Comparison of ENCODE assay signal across 16 cellular contexts in the genomic region with DNA sequence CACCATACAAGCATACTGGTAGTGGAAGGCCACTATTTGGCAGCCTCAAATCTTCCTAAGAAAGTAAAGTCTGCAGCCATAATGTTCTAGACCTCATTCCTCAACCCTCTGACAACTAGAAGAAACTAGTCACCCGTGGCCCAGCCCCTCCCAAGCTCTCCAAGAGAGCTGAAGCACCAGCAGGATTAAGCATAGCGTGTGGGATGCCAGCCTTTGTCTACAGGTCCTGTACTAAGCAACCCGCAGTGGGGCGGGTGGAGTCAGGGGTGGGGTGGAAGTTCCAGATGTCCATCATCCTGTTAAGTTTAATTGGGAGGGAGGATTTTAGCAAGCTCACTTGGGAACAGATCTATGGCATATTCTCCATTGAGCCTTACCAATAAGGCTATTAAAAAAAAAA. TPM values are rescaled to one million over a fixed set of nuclear protein-coding genes. Genes with fewer than 3 reads are reported as not detected.
DNase-seq lines count a peak whose midpoint lies in the region; ATAC-seq and TF ChIP-seq lines count a peak whose summit lies in the region.
"Had no signal": no experiment of that assay in that cellular context is flagged by ENCODE, and none has a peak within 500 bp of the region (broad histone marks: within the 10 kb centered on the region; RNA-seq: fewer than 3 reads in every experiment).

No MANE protein-coding gene starts in this region.

- intact Hi-C loops in activated naive CD4-positive, alpha-beta T cell treated with anti-CD3 and anti-CD28 coated beads for 36 hours (cut with micrococcal nuclease): no loop called here

- H3K36me3 ChIP-seq in upper lobe of left lung: peaks cover 0 to 15% (median 8%) of the 10 kb centered on the region in 4 donors

- WGBS in upper lobe of left lung, 2 donors: 27 to 52% methylated on average over 4 of the region's 4 CpGs

- TF ChIP-seq EP300 in upper lobe of left lung (IDR thresholded peaks at IDR 0.05): no peak

- H3K9me3 ChIP-seq in upper lobe of left lung: no peaks in the 10 kb centered on the region
- H3K9me3 ChIP-seq: gastroesophageal sphincter, SJCRH30, vagina had no signal

- DNase-seq in activated naive CD4-positive, alpha-beta T cell treated with anti-CD3 and anti-CD28 coated beads for 36 hours: no peak
- DNase-seq in memory B cell (ENCODE audit: low spot score in 2 of 2): no peak
- peak in 1 of 2 donors; percentile 63 for DNase-seq in upper lobe of left lung
- no peak for DNase-seq in NCI-H1417 treated with DMSO at 0.1 percent for 48 hours (lab: John Stamatoyannopoulos, UW)
- no peak for DNase-seq in SKM-1 treated with dmso at 0.1 percent for 144 hours (lab: John Stamatoyannopoulos, UW; ENCODE audit: unreplicated experiment)
- DNase-seq in endothelial cell (ENCODE audit: low spot score): no peak
- DNase-seq: ACHN; endodermal cell; NCI-H2171; stimulated activated CD4-positive, alpha-beta T cell treated with anti-CD3 and anti-CD28 coated beads, Interleukin-1b, Interleukin-23, amount 100 ng/mL, for 48 hours; stimulated activated CD8-positive, alpha-beta memory T cell treated with anti-CD3 and anti-CD28 coated beads, Interleukin-4, amount 100 ng/mL, for 48 hours had no signal

- peak overlapping the region in 3 of 4 donors; percentile 36 to 72 (median 53) for H3K27ac ChIP-seq in upper lobe of left lung
- H3K27ac ChIP-seq: gastroesophageal sphincter, vagina had no signal

- TF ChIP-seq POLR2A in upper lobe of left lung (IDR thresholded peaks at IDR 0.05): no peak

- H3K27ac Mint-ChIP-seq in activated naive CD4-positive, alpha-beta T cell treated with anti-CD3 and anti-CD28 coated beads, Interleukin-2, amount 50 U/mL, for 24 hours: peak overlapping the region; percentile 53
- H3K27ac Mint-ChIP-seq in activated naive CD4-positive, alpha-beta T cell treated with anti-CD3 and anti-CD28 coated beads for 36 hours: no peak overlapping the region
- peak overlapping the region in 4 of 5 experiments; percentile 10 to 79 (median 66) for H3K27ac Mint-ChIP-seq in brain
- peak overlapping the region; percentile 17 for H3K27ac Mint-ChIP-seq in memory B cell
- H3K27ac Mint-ChIP-seq in endothelial cell (ENCODE audit: unreplicated experiment): no peak overlapping the region
- H3K27ac Mint-ChIP-seq: endodermal cell had no signal

- peaks cover 4% of the 10 kb centered on the region for H3K36me3 Mint-ChIP-seq in activated naive CD4-positive, alpha-beta T cell treated with anti-CD3 and anti-CD28 coated beads, Interleukin-2, amount 50 U/mL, for 24 hours
- peaks cover 9% of the 10 kb centered on the region for H3K36me3 Mint-ChIP-seq in activated naive CD4-positive, alpha-beta T cell treated with anti-CD3 and anti-CD28 coated beads for 36 hours (ENCODE audit: low read depth)
- H3K36me3 Mint-ChIP-seq in brain: peaks cover 25% of the 10 kb centered on the region
- H3K36me3 Mint-ChIP-seq in memory B cell: peaks cover 3% of the 10 kb centered on the region
- no peaks in the 10 kb centered on the region for H3K36me3 Mint-ChIP-seq in endothelial cell (ENCODE audit: low read depth, unreplicated experiment)

- peaks cover 47% of the 10 kb centered on the region for H3K4me1 Mint-ChIP-seq in activated naive CD4-positive, alpha-beta T cell treated with anti-CD3 and anti-CD28 coated beads, Interleukin-2, amount 50 U/mL, for 24 hours
- H3K4me1 Mint-ChIP-seq in activated naive CD4-positive, alpha-beta T cell treated with anti-CD3 and anti-CD28 coated beads for 36 hours (ENCODE audit: low read depth): peaks cover 51% of the 10 kb centered on the region
- H3K4me1 Mint-ChIP-seq in brain: peaks cover 50% of the 10 kb centered on the region
- H3K4me1 Mint-ChIP-seq in memory B cell: peaks cover 4% of the 10 kb centered on the region
- peaks cover 4% of the 10 kb centered on the region for H3K4me1 Mint-ChIP-seq in endothelial cell (ENCODE audit: unreplicated experiment)

- CTCF ChIA-PET in activated naive CD4-positive, alpha-beta T cell treated with anti-CD3 and anti-CD28 coated beads for 36 hours (lab: Charles Lee): interaction anchor here (0.6 to 1.5 kb wide), 2 partner anchors 10 to 160 kb away, joined by 3 to 4 read pairs; no protein-coding TSS in a partner anchor

- no peaks in the 10 kb centered on the region for H3K27me3 Mint-ChIP-seq in activated naive CD4-positive, alpha-beta T cell treated with anti-CD3 and anti-CD28 coated beads, Interleukin-2, amount 50 U/mL, for 24 hours
- no peaks in the 10 kb centered on the region for H3K27me3 Mint-ChIP-seq in activated naive CD4-positive, alpha-beta T cell treated with anti-CD3 and anti-CD28 coated beads for 36 hours (ENCODE audit: low read depth)
- H3K27me3 Mint-ChIP-seq in brain (no peaks in the 10 kb centered on the region), memory B cell (no peaks in the 10 kb centered on the region), endothelial cell (ENCODE audit: unreplicated experiment) (no peaks in the 10 kb centered on the region)

- no peak for ATAC-seq in memory B cell (ENCODE audit: low read depth)
- peak in 1 of 2 donors; percentile 58 for ATAC-seq in upper lobe of left lung (ENCODE audit: low FRiP score in 2 of 2)
- ATAC-seq: gastroesophageal sphincter had no signal

- H3K4me3 ChIP-seq in upper lobe of left lung: no peak overlapping the region
- H3K4me3 ChIP-seq: gastroesophageal sphincter, SJCRH30, vagina had no signal

- H3K27me3 ChIP-seq in upper lobe of left lung: no peaks in the 10 kb centered on the region
- H3K27me3 ChIP-seq: gastroesophageal sphincter, SJCRH30, vagina had no signal

- TF ChIP-seq CTCF in brain (conservative IDR thresholded peaks at IDR 0.05) (no peak), upper lobe of left lung (IDR thresholded peaks at IDR 0.05) (no peak), endothelial cell (IDR thresholded peaks at IDR 0.05; ENCODE audit: unreplicated experiment) (no peak)

- no peaks in the 10 kb centered on the region for H3K9me3 Mint-ChIP-seq in activated naive CD4-positive, alpha-beta T cell treated with anti-CD3 and anti-CD28 coated beads, Interleukin-2, amount 50 U/mL, for 24 hours
- no peaks in the 10 kb centered on the region for H3K9me3 Mint-ChIP-seq in activated naive CD4-positive, alpha-beta T cell treated with anti-CD3 and anti-CD28 coated beads for 36 hours
- H3K9me3 Mint-ChIP-seq in brain (no peaks in the 10 kb centered on the region), memory B cell (no peaks in the 10 kb centered on the region), endothelial cell (ENCODE audit: unreplicated experiment) (no peaks in the 10 kb centered on the region)
- H3K9me3 Mint-ChIP-seq: endodermal cell had no signal

- peaks cover 26 to 53% (median 29%) of the 10 kb centered on the region in 4 donors for H3K4me1 ChIP-seq in upper lobe of left lung

- H3K4me3 Mint-ChIP-seq in activated naive CD4-positive, alpha-beta T cell treated with anti-CD3 and anti-CD28 coated beads, Interleukin-2, amount 50 U/mL, for 24 hours: no peak overlapping the region
- no peak overlapping the region for H3K4me3 Mint-ChIP-seq in activated naive CD4-positive, alpha-beta T cell treated with anti-CD3 and anti-CD28 coated beads for 36 hours
- H3K4me3 Mint-ChIP-seq in brain: peak overlapping the region in 1 of 5 experiments; percentile 27
- no peak overlapping the region for H3K4me3 Mint-ChIP-seq in memory B cell
- H3K4me3 Mint-ChIP-seq in endothelial cell (ENCODE audit: unreplicated experiment): no peak overlapping the region
- H3K4me3 Mint-ChIP-seq: endodermal cell had no signal

RNA-seq across cellular contexts. Expression of a gene that starts 14.2 kb away (rescaled TPM):
- 10 to 100 TPM; 18.6 to 27.0 TPM for total RNA-seq in activated naive CD4-positive, alpha-beta T cell treated with anti-CD3 and anti-CD28 coated beads for 36 hours
- polyA plus RNA-seq in brain (ENCODE audit: insufficient read depth, low read depth, low replicate concordance): 18.2 TPM
- total RNA-seq in upper lobe of left lung: 100 to 1,000 TPM in 1 of 6 donors, 10 to 100 TPM in 5; 67.3 to 110 (median 87.0) TPM
- total RNA-seq in endothelial cell (ENCODE audit: unreplicated experiment): 47.3 TPM

RNA-seq across cellular contexts. Expression of a gene that starts 36.2 kb away (rescaled TPM):
- 10 to 100 TPM; 88.7 to 89.0 TPM for total RNA-seq in activated naive CD4-positive, alpha-beta T cell treated with anti-CD3 and anti-CD28 coated beads for 36 hours
- polyA plus RNA-seq in brain (ENCODE audit: insufficient read depth, low read depth, low replicate concordance): 64.6 TPM
- 10 to 100 TPM; 36.3 to 98.9 (median 58.1) TPM for total RNA-seq in upper lobe of left lung
- 32.8 TPM for total RNA-seq in endothelial cell (ENCODE audit: unreplicated experiment)

RNA-seq across cellular contexts. Expression of a gene that starts 59.6 kb away (rescaled TPM):
- not detected for total RNA-seq in activated naive CD4-positive, alpha-beta T cell treated with anti-CD3 and anti-CD28 coated beads for 36 hours
- polyA plus RNA-seq in brain (ENCODE audit: insufficient read depth, low read depth, low replicate concordance): not detected
- total RNA-seq in upper lobe of left lung (not detected), endothelial cell (ENCODE audit: unreplicated experiment) (not detected)
- total RNA-seq: endodermal cell, gastroesophageal sphincter, SJCRH30, vagina had no signal

Comparison
In these comparisons a context has a peak if more than half of its experiments do, and no peak if none do; other contexts are left out.
1. H3K27ac Mint-ChIP-seq: peak in activated naive CD4-positive, alpha-beta T cell treated with anti-CD3 and anti-CD28 coated beads, Interleukin-2, amount 50 U/mL, for 24 hours (single experiment), brain (4 of 5) and memory B cell (single experiment); none in activated naive CD4-positive, alpha-beta T cell treated with anti-CD3 and anti-CD28 coated beads for 36 hours (single experiment) and endothelial cell (single experiment).